In the genomic region with DNA sequence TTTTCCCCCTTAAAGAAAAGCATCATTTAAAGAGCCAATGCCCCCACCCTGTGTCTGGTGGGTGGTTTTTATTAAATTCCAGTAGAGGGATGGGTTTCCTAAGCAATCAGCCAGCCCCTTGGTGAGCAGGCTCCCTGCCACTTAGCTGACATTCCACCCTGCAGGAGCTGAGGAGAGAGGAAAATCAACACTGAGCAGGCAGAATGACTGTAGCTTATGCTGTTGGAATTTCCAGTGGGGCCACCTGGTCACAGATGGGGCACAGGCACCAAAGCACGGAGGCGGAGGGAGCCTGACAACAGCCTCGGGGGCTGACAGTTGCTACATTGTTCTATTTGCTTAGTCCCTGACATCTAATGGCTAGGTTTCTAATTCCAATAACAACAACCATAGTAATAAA, we compare ENCODE assay signal across 18 cellular contexts.
DNase-seq lines count a peak whose midpoint lies in the region; ATAC-seq and TF ChIP-seq lines count a peak whose summit lies in the region.
"Had no signal": no experiment of that assay in that cellular context is flagged by ENCODE, and none has a peak within 500 bp of the region (broad histone marks: within the 10 kb centered on the region; RNA-seq: fewer than 3 reads in every experiment).

No MANE protein-coding gene starts in this region.

- POLR2A ChIA-PET in HEK293 (lab: Yijun Ruan, JAX) (no interaction called here), PC-3 (lab: Charles Lee; ENCODE audit: unreplicated experiment) (no interaction called here)

- H3K9me3 ChIP-seq in HEK293 (ENCODE audit: control insufficient read depth, insufficient read depth, low read depth, low read length) (no peaks in the 10 kb centered on the region), PC-3 (ENCODE audit: low read length) (no peaks in the 10 kb centered on the region), esophagus muscularis mucosa (no peaks in the 10 kb centered on the region), osteoblast (ENCODE audit: low read depth, low read length) (no peaks in the 10 kb centered on the region)
- H3K9me3 ChIP-seq: body of pancreas, Caco-2, left lung, pancreas had no signal

- CTCF ChIA-PET in HEK293 (lab: Yijun Ruan, JAX): no interaction called here
- CTCF ChIA-PET in PC-3 (lab: Charles Lee): interaction anchor here (1.0 kb wide), 1 partner anchor 14 kb away, joined by 3 read pairs; no protein-coding TSS in a partner anchor

- H3K27me3 ChIP-seq in PC-3 (ENCODE audit: low read length): no peaks in the 10 kb centered on the region
- no peaks in the 10 kb centered on the region for H3K27me3 ChIP-seq in esophagus muscularis mucosa
- H3K27me3 ChIP-seq in osteoblast (ENCODE audit: insufficient read depth, low read length): no peaks in the 10 kb centered on the region
- H3K27me3 ChIP-seq: body of pancreas, left lung, pancreas had no signal

- TF ChIP-seq POLR2A in esophagus muscularis mucosa (IDR thresholded peaks at IDR 0.05; ENCODE audit: low read depth): no peak

- H3K4me1 ChIP-seq in HEK293 (ENCODE audit: control insufficient read depth, insufficient read depth, low read length): no peaks in the 10 kb centered on the region
- peaks cover 10% of the 10 kb centered on the region for H3K4me1 ChIP-seq in PC-3 (ENCODE audit: insufficient read depth, low read length)
- H3K4me1 ChIP-seq in esophagus muscularis mucosa: peaks cover 0 to 25% (median 11%) of the 10 kb centered on the region in 4 donors
- H3K4me1 ChIP-seq in osteoblast (ENCODE audit: insufficient read depth, low read length): peaks cover 34% of the 10 kb centered on the region
- H3K4me1 ChIP-seq: body of pancreas, Caco-2, left lung, pancreas had no signal

- no peaks in the 10 kb centered on the region for H4K20me1 ChIP-seq in PC-3 (ENCODE audit: low read length)
- no peaks in the 10 kb centered on the region for H4K20me1 ChIP-seq in osteoblast (ENCODE audit: insufficient read depth, low read length)

- H2AFZ ChIP-seq in PC-3 (ENCODE audit: low read length) (no peak overlapping the region), osteoblast (ENCODE audit: low read length) (no peak overlapping the region)

- WGBS in esophagus muscularis mucosa: 97% methylated on average over 3 of the region's 3 CpGs

- H3K36me3 ChIP-seq in HEK293 (ENCODE audit: control insufficient read depth in 2 of 2, insufficient read depth in 1 of 2, low read length in 2 of 2) (no peaks in the 10 kb centered on the region), PC-3 (ENCODE audit: low read depth, low read length) (no peaks in the 10 kb centered on the region), esophagus muscularis mucosa (no peaks in the 10 kb centered on the region), osteoblast (ENCODE audit: insufficient read depth, low read length) (no peaks in the 10 kb centered on the region)
- H3K36me3 ChIP-seq: left lung, pancreas, WERI-Rb-1 had no signal

- no peak for TF ChIP-seq CTCF in HEK293 (tag by site-specific recombination; IDR thresholded peaks at IDR 0.05)
- no peak for TF ChIP-seq CTCF in PC-3 (conservative IDR thresholded peaks at IDR 0.05; ENCODE audit: low read depth, low read length)
- no peak for TF ChIP-seq CTCF in esophagus muscularis mucosa (IDR thresholded peaks at IDR 0.05)
- TF ChIP-seq CTCF in osteoblast (IDR thresholded peaks at IDR 0.05; ENCODE audit: extremely low read depth, low read depth, low read length): no peak

- H3K79me2 ChIP-seq in PC-3 (ENCODE audit: low read length) (no peaks in the 10 kb centered on the region), osteoblast (ENCODE audit: insufficient read depth, low read length) (no peaks in the 10 kb centered on the region)

- 0 out of 2 replicates have a peak, but pooled peaks have one; percentile 16 for ATAC-seq in PC-3
- no peak for ATAC-seq in GM18907 (IDR thresholded peaks at IDR 0.05; ENCODE audit: unreplicated experiment)
- ATAC-seq: body of pancreas, left lung, pancreas had no signal

- no peak overlapping the region for H3K4me3 ChIP-seq in HEK293 (ENCODE audit: low read depth, low read length)
- H3K4me3 ChIP-seq in PC-3 (ENCODE audit: low read length): no peak overlapping the region
- H3K4me3 ChIP-seq in esophagus muscularis mucosa: no peak overlapping the region
- H3K4me3 ChIP-seq in osteoblast (ENCODE audit: insufficient read depth, low read length): no peak overlapping the region
- H3K4me3 ChIP-seq: body of pancreas, left lung, pancreas had no signal

- H3K27ac ChIP-seq in HEK293 (ENCODE audit: extremely low read depth, low read depth, low read length): no peak overlapping the region
- no peak overlapping the region for H3K27ac ChIP-seq in PC-3 (ENCODE audit: low read length)
- H3K27ac ChIP-seq in esophagus muscularis mucosa (replicated peaks in 1 of 4): no peak overlapping the region
- peak overlapping the region; percentile 31 for H3K27ac ChIP-seq in osteoblast (ENCODE audit: low read depth, low read length)
- H3K27ac ChIP-seq: body of pancreas, KMS-11, left lung, pancreas, WERI-Rb-1 had no signal

- BruUV-seq in PC-3 (replicated peaks; lab: Mats Ljungman, UMichigan): no TSS peak

- intact Hi-C loops in PC-3 (cut with micrococcal nuclease) (no loop called here), esophagus muscularis mucosa (cut with DNase I) (no loop called here)

- no peak overlapping the region for H3K9ac ChIP-seq in PC-3 (ENCODE audit: low read length)
- H3K9ac ChIP-seq: KMS-11 had no signal

- DNase-seq in PC-3: no peak
- peak; percentile 57 for DNase-seq in esophagus muscularis mucosa (ENCODE audit: extremely low spot score)
- DNase-seq in osteoblast (ENCODE audit: insufficient read length, low spot score, missing footprints): no peak
- no peak for DNase-seq in SW480 (ENCODE audit: low spot score)
- DNase-seq in activated CD8-positive, alpha-beta memory T cell treated with anti-CD3 and anti-CD28 coated beads, Interleukin-2, amount 50 U/mL, for 48 hours: no peak
- DNase-seq in hepatic stellate cell (ENCODE audit: low spot score): no peak
- DNase-seq: activated T-cell treated with anti-CD3 and anti-CD28 coated beads for 4 hours; body of pancreas; Caco-2; left lung; NCI-H446 treated with DMSO at 0.1 percent for 48 hours; pancreas; SHP77 treated with DMSO at 0.1 percent for 48 hours; stimulated activated CD4-positive, alpha-beta T cell treated with anti-CD3 and anti-CD28 coated beads, Interleukin-4, amount 100 ng/mL, for 1 hour; WERI-Rb-1 had no signal

- no peaks in the 10 kb centered on the region for H3F3A ChIP-seq in PC-3 (ENCODE audit: low read length, unreplicated experiment)

- no peak for TF ChIP-seq EP300 in esophagus muscularis mucosa (IDR thresholded peaks at IDR 0.05)

- no peaks in the 10 kb centered on the region for H3K9me2 ChIP-seq in PC-3 (replicated peaks; ENCODE audit: low read length)

- H3K4me2 ChIP-seq in PC-3 (ENCODE audit: low read length) (no peak overlapping the region), osteoblast (ENCODE audit: insufficient read depth, low read length) (no peak overlapping the region)
- H3K4me2 ChIP-seq: KMS-11 had no signal

TF ChIP-seq in HEK293, 187 proteins besides CTCF, POLR2A, EP300 and RAD21:
- TF ChIP-seq GLI4 (tag by site-specific recombination; IDR thresholded peaks at IDR 0.05): no peak
- peak; percentile 39 for TF ChIP-seq ZIC2 (tag by site-specific recombination; IDR thresholded peaks at IDR 0.05)
- TF ChIP-seq ZNF626 (tag by site-specific recombination; IDR thresholded peaks at IDR 0.05): no peak
